1 cellular context compared by ENCODE assay signal in genomic region chr16:12801511-12802042, GRCh38.
TF ChIP-seq lines count a peak whose summit lies in the region.

No MANE protein-coding gene starts in this region.

TF ChIP-seq in K562, 482 proteins besides CTCF, POLR2A, EP300 and RAD21 (continued from another document):
- TF ChIP-seq FOXM1 (IDR thresholded peaks at IDR 0.05; ENCODE audit: low read depth) (no peak), FOXM1 (CRISPR knock-in tag; IDR thresholded peaks at IDR 0.05; ENCODE audit: low read depth) (no peak), SOX6 (IDR thresholded peaks at IDR 0.05) (peak; percentile 61; the same call in 1 of the 2 replicates), CREM (IDR thresholded peaks at IDR 0.05; ENCODE audit: low read depth) (peak; percentile 35; the same call in 1 of the 2 replicates), HNRNPLL (IDR thresholded peaks at IDR 0.05; ENCODE audit: low read depth, low read length, poor library complexity, severe bottlenecking) (no peak), SMARCA4 (IDR thresholded peaks at IDR 0.05) (peak; percentile 67; the same call in 1 of the 2 replicates), RCOR1 (IDR thresholded peaks at IDR 0.05; ENCODE audit: borderline replicate concordance in 1 of 2, low read depth in 2 of 2, low read length in 2 of 2) (peak in 1 of 2 experiments; percentile 70; a peak in 1 of 4 replicates), NR2C1 (IDR thresholded peaks at IDR 0.05) (0 out of 2 replicates have a peak, but pooled peaks have one; percentile 28), NR2C1 (tag; IDR thresholded peaks at IDR 0.05) (peak; percentile 63), RB1 (IDR thresholded peaks at IDR 0.05; ENCODE audit: low read depth) (no peak), LARP7 (IDR thresholded peaks at IDR 0.05) (no peak), NCOR1 (IDR thresholded peaks at IDR 0.05) (0 out of 2 replicates have a peak, but pooled peaks have one; percentile 23), EGR1 (conservative IDR thresholded peaks at IDR 0.05) (peak; percentile 64), HLTF (IDR thresholded peaks at IDR 0.05) (no peak), SMARCC2 (IDR thresholded peaks at IDR 0.05; ENCODE audit: low read depth) (peak; percentile 44; the same call in 1 of the 2 replicates), E2F1 (CRISPR knock-in tag; IDR thresholded peaks at IDR 0.05) (no peak), EHMT2 (IDR thresholded peaks at IDR 0.05) (no peak), SIRT6 (IDR thresholded peaks at IDR 0.05; ENCODE audit: low read depth, low read length) (no peak), CEBPB (tag; IDR thresholded peaks at IDR 0.05) (peak; percentile 70), ZNF707 (CRISPR knock-in tag; conservative IDR thresholded peaks at IDR 0.05) (no peak), ZNF316 (IDR thresholded peaks at IDR 0.05) (no peak), ETV1 (tag; conservative IDR thresholded peaks at IDR 0.05; ENCODE audit: low read depth) (no peak), CBFA2T2 (conservative IDR thresholded peaks at IDR 0.05) (no peak), CTBP1 (IDR thresholded peaks at IDR 0.05; ENCODE audit: borderline replicate concordance) (peak; percentile 43; the same call in 1 of the 2 replicates), KDM1A (IDR thresholded peaks at IDR 0.05) (peak; percentile 33 to 43; a peak in 2 of 4 replicates), JUNB (CRISPR knock-in tag; conservative IDR thresholded peaks at IDR 0.05) (no peak), SMAD2 (IDR thresholded peaks at IDR 0.05; ENCODE audit: low read depth, low read length) (no peak), TAF7 (tag; IDR thresholded peaks at IDR 0.05) (no peak), ZBTB17 (CRISPR knock-in tag; IDR thresholded peaks at IDR 0.05) (0 out of 2 replicates have a peak, but pooled peaks have one; percentile 35), ZNF639 (CRISPR knock-in tag; conservative IDR thresholded peaks at IDR 0.05 in 1 of 2, IDR thresholded peaks at IDR 0.05 in 1 of 2) (0 out of 4 replicates have a peak, but pooled peaks of 1 of the 2 experiments have one; percentile 17), FIP1L1 (IDR thresholded peaks at IDR 0.05; ENCODE audit: low read depth, low read length, poor library complexity, severe bottlenecking) (no peak), MNT (conservative IDR thresholded peaks at IDR 0.05) (0 out of 4 replicates have a peak, but pooled peaks of 1 of the 2 experiments have one; percentile 15), HMBOX1 (IDR thresholded peaks at IDR 0.05) (peak; percentile 96), ETS2 (tag; IDR thresholded peaks at IDR 0.05; ENCODE audit: borderline replicate concordance, poor library complexity, severe bottlenecking) (no peak), CXXC5 (CRISPR knock-in tag; IDR thresholded peaks at IDR 0.05) (peak; percentile 26; the same call in 1 of the 2 replicates), ZNF224 (CRISPR knock-in tag; IDR thresholded peaks at IDR 0.05) (no peak), FOS (IDR thresholded peaks at IDR 0.05; ENCODE audit: extremely low read depth, insufficient read length) (no peak)
